Comparison of ENCODE assay signal across 18 cellular contexts in genomic region chr14:20350860-20351259, GRCh38. TPM values are rescaled to one million over a fixed set of nuclear protein-coding genes. Genes with fewer than 3 reads are reported as not detected.
DNase-seq lines count a peak whose midpoint lies in the region; ATAC-seq, FAIRE-seq and TF ChIP-seq lines count a peak whose summit lies in the region.
"Had no signal": no experiment of that assay in that cellular context is flagged by ENCODE, and none has a peak within 500 bp of the region (broad histone marks: within the 10 kb centered on the region; RNA-seq: fewer than 3 reads in every experiment).

No MANE protein-coding gene starts in this region.

- H3K4me3 Mint-ChIP-seq in effector memory CD8-positive, alpha-beta T cell = no peak overlapping the region
- H3K4me3 Mint-ChIP-seq: activated T-helper 17 cell treated with anti-CD3 and anti-CD28 coated beads, Interleukin-2, amount 50 U/mL, for 72 hours; memory B cell; T-helper 17 cell had no signal

- DNase-seq in ACHN = peak; percentile 8
- DNase-seq in astrocyte of the cerebellum (ENCODE audit: low read depth) = no peak
- no peak for DNase-seq in kidney
- no peak for DNase-seq in effector memory CD8-positive, alpha-beta T cell
- DNase-seq in GM03348 (ENCODE audit: low spot score) = no peak
- no peak for DNase-seq in NCI-H524 treated with DMSO at 0.1 percent for 48 hours (lab: John Stamatoyannopoulos, UW)
- no peak for DNase-seq in superior temporal gyrus (ENCODE audit: extremely low spot score)
- DNase-seq: hypothalamus, NCI-H1092 treated with DMSO at 0.1 percent for 48 hours, NCI-H446, T-helper 17 cell, trophoblast cell had no signal

- no peak overlapping the region for H3K27ac ChIP-seq in kidney (ENCODE audit: low read depth in 2 of 2, low read length in 2 of 2)
- H3K27ac ChIP-seq: ascending aorta, BLaER1 had no signal

- peak overlapping the region in 1 of 2 donors; percentile 2 for H3K27ac Mint-ChIP-seq in effector memory CD8-positive, alpha-beta T cell
- H3K27ac Mint-ChIP-seq: activated T-helper 17 cell treated with anti-CD3 and anti-CD28 coated beads, Interleukin-2, amount 50 U/mL, for 72 hours; memory B cell; T-helper 17 cell had no signal

- peaks cover 53% of the 10 kb centered on the region for H3K36me3 Mint-ChIP-seq in effector memory CD8-positive, alpha-beta T cell (ENCODE audit: insufficient read depth)

- intact Hi-C loops in kidney (cut with DNase I) = no loop called here

- no peak overlapping the region for H3K4me3 ChIP-seq in astrocyte of the cerebellum (ENCODE audit: low read depth, low read length)
- H3K4me3 ChIP-seq in kidney (ENCODE audit: low read length in 2 of 2) = no peak overlapping the region
- H3K4me3 ChIP-seq: ascending aorta, BLaER1 had no signal

- H3K36me3 ChIP-seq in kidney (ENCODE audit: control insufficient read depth in 1 of 2, insufficient read depth in 2 of 2, low read length in 2 of 2) = peaks cover 26 to 27% of the 10 kb centered on the region in 2 donors

- in situ Hi-C loops in ACHN (cut with HindIII; ENCODE audit: low pct_ligation_motif_present, low pct_unique_long_range_greater_than_20kb, low sequenced_read_pairs) = no loop called here
- in situ Hi-C loops in astrocyte of the cerebellum (cut with HindIII; ENCODE audit: low sequenced_read_pairs) = loop anchor here (5.0 kb wide), 1 partner anchor 61 kb away; the partner anchor contains the start of gene TEP1

- no peak for ATAC-seq in effector memory CD8-positive, alpha-beta T cell (replicated peaks)
- ATAC-seq: activated T-helper 17 cell treated with anti-CD3 and anti-CD28 coated beads, Interleukin-2, amount 50 U/mL, for 72 hours; T-helper 17 cell had no signal

- no peak overlapping the region for H3K9ac ChIP-seq in kidney (ENCODE audit: low read length in 2 of 2)
- H3K9ac ChIP-seq: BLaER1 had no signal

- FAIRE-seq in kidney (lab: Jason Lieb, UNC) = no peak
- FAIRE-seq: endometrium had no signal

- TF ChIP-seq CTCF in GM12873 (IDR thresholded peaks at IDR 0.05; ENCODE audit: insufficient read depth, low read depth, low read length, missing control alignments) (peak; percentile 14), astrocyte of the cerebellum (IDR thresholded peaks at IDR 0.05; ENCODE audit: low read depth, low read length, missing control alignments) (peak; percentile 30), kidney (IDR thresholded peaks at IDR 0.05; ENCODE audit: borderline replicate concordance, extremely low read depth, insufficient read depth) (peak; percentile 30)

- no peaks in the 10 kb centered on the region for H3K27me3 Mint-ChIP-seq in effector memory CD8-positive, alpha-beta T cell
- H3K27me3 Mint-ChIP-seq: activated T-helper 17 cell treated with anti-CD3 and anti-CD28 coated beads, Interleukin-2, amount 50 U/mL, for 72 hours; memory B cell; T-helper 17 cell had no signal

- peaks cover 0 to under 1% of the 10 kb centered on the region in 2 donors for H3K4me1 Mint-ChIP-seq in effector memory CD8-positive, alpha-beta T cell (ENCODE audit: low read depth in 2 of 2)
- H3K4me1 Mint-ChIP-seq: memory B cell, T-helper 17 cell had no signal

- H3K9me3 ChIP-seq in kidney (ENCODE audit: control insufficient read depth in 1 of 2, low read length in 2 of 2) = no peaks in the 10 kb centered on the region
- H3K9me3 ChIP-seq: ascending aorta, BLaER1 had no signal

- no peaks in the 10 kb centered on the region for H3K9me3 Mint-ChIP-seq in effector memory CD8-positive, alpha-beta T cell
- H3K9me3 Mint-ChIP-seq: activated T-helper 17 cell treated with anti-CD3 and anti-CD28 coated beads, Interleukin-2, amount 50 U/mL, for 72 hours; memory B cell had no signal

- no peaks in the 10 kb centered on the region for H3K4me1 ChIP-seq in kidney (ENCODE audit: control insufficient read depth in 1 of 2, insufficient read depth in 1 of 2, low read depth in 1 of 2, low read length in 2 of 2)
- H3K4me1 ChIP-seq: ascending aorta, BLaER1 had no signal

RNA-seq across cellular contexts. Expression of gene PARP2, which starts 7.4 kb away (rescaled TPM):
- total RNA-seq in kidney = 18.4 TPM
- 14.4 TPM for polyA plus RNA-seq in kidney (ENCODE audit: insufficient read depth, low read depth, low replicate concordance)

RNA-seq across cellular contexts. Expression of gene CCNB1IP1, which starts 17.8 kb away (rescaled TPM):
- total RNA-seq in kidney = 25.7 TPM
- polyA plus RNA-seq in kidney (ENCODE audit: insufficient read depth, low read depth, low replicate concordance) = 58.2 TPM

RNA-seq across cellular contexts. Expression of gene TTC5, which starts 45.1 kb away (rescaled TPM):
- total RNA-seq in kidney = 22.3 TPM
- polyA plus RNA-seq in kidney (ENCODE audit: insufficient read depth, low read depth, low replicate concordance) = 12.3 TPM
